Comparison of ENCODE assay signal across 11 cellular contexts in the genomic region with DNA sequence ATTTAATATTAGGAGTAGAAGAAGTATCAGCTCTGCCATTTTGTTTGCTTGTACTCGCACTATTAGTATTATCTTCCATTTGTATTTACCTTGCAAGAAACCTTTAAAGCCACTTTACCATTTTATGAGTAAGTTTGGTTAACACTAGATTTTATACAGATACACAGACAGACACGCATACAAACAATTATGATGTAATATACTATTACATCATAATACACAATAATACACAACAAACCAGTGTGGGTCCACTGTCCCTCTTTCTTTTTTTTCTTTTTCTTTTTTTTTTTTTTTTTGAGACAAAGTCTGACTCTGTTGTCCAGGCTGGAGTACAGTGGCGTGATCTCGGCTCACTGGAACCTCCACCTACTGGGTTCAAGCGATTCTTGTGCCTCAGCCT.
"Had no signal": no experiment of that assay in that cellular context is flagged by ENCODE, and none has a peak within 500 bp of the region (broad histone marks: within the 10 kb centered on the region; RNA-seq: fewer than 3 reads in every experiment).

No MANE protein-coding gene starts in this region.

- H3K27ac ChIP-seq: GM23248 had no signal

- H3K4me3 ChIP-seq: GM23248, GM23338, HAP-1 had no signal

- H3K9me3 ChIP-seq: HAP-1 had no signal

- DNase-seq: GM23248, GOT3, H7, H9, HCEC 1CT, HFFc6 had no signal

- H3K4me1 ChIP-seq: HAP-1 had no signal

- FAIRE-seq: H1, H54 had no signal

- ATAC-seq: GM23338, HCT116 had no signal

- H2AFZ ChIP-seq: GM23248, GM23338 had no signal

- H3K4me2 ChIP-seq: GM23338 had no signal

- H3K36me3 ChIP-seq: HAP-1 had no signal

- H3K9ac ChIP-seq: GM23248 had no signal
